Comparison of ENCODE assay signal across 1 cellular context in the genomic region with DNA sequence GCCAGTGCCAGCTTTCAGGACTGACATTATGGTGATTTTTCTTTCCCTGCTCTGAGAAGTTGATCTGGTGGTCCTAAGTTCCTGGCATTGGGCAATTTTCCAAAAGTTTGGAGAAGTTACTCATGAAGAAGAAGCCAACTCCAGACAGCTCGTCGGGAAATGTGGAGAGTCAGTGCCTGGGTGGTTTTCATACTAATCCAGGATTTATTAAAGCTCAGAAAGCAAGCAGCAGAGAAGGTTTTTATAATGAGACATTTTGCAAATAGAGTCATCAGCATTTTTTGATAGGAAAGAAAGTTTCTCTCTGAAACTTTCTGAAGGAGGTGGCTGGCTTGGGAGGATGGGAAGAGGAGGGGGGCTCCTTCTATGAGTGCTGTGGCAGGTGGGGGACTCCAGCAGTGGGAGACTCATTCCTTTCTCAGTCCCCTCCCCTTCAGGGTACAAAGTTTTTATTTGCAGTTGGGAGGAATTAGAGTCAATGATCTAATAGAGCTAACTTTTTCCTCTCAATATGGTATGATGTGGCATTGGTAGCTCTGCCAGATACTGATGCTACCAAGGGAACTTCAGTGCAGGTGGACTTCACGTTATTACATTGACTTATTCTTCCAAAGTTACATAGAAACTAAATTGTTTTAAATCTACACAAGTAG.
TF ChIP-seq lines count a peak whose summit lies in the region.

No MANE protein-coding gene starts in this region.

TF ChIP-seq in IMR-90, 13 proteins besides CTCF, POLR2A, EP300 and RAD21 (continued from another document):
- TF ChIP-seq SMC3 (IDR thresholded peaks at IDR 0.05; ENCODE audit: low read depth, low read length), result no peak
- TF ChIP-seq FOS (IDR thresholded peaks at IDR 0.05; ENCODE audit: low read depth, low read length), result no peak
